12 cellular contexts compared by ENCODE assay signal in the genomic region with DNA sequence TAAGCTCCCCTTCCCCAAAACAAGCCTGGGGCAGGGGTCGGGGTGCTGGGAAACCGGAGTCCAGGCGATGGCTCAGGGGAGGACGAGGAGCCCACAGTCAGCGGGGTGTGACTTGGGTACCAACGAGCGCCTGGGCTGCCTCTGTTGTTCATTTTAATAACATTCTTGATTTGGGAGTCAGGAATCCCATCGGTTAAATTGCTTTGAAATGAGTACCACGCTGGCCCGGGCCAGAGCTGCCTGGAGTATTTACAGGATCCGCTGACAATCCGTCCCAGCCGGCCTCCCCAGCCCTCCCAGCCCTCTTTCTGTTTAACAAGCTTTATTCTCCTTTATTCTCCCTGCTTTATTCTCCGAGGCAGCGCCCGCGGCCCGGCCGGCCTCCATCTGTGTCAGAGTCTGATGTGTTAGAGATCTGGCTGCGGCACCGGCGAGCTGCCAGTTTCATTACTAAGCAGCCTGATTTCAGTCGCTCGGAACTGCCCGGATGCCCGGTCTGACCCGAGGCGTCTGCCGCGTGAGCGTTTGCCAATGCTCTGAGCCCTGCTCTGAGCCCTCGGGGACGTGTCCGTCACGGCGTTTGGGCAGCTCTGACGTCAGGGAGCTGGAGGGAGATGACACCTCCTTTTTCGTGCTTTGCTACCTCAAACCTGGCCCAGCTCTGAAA. TPM values are rescaled to one million over a fixed set of nuclear protein-coding genes. Genes with fewer than 3 reads are reported as not detected.
DNase-seq lines count a peak whose midpoint lies in the region; ATAC-seq and TF ChIP-seq lines count a peak whose summit lies in the region.
"Had no signal": no experiment of that assay in that cellular context is flagged by ENCODE, and none has a peak within 500 bp of the region (broad histone marks: within the 10 kb centered on the region; RNA-seq: fewer than 3 reads in every experiment).

No MANE protein-coding gene starts in this region.

- ATAC-seq in HG03432 (IDR thresholded peaks at IDR 0.05; ENCODE audit: unreplicated experiment) (no peak), HG03025 (IDR thresholded peaks at IDR 0.05; ENCODE audit: low FRiP score, unreplicated experiment) (no peak)
- ATAC-seq: activated T-helper 17 cell treated with anti-CD3 and anti-CD28 coated beads, Interleukin-2, amount 50 U/mL, for 72 hours; HCT116 had no signal

- no peak overlapping the region for H3K27ac Mint-ChIP-seq in endothelial cell (ENCODE audit: unreplicated experiment)
- H3K27ac Mint-ChIP-seq: activated T-helper 17 cell treated with anti-CD3 and anti-CD28 coated beads, Interleukin-2, amount 50 U/mL, for 72 hours had no signal

- H3K9me3 Mint-ChIP-seq in endothelial cell (ENCODE audit: unreplicated experiment): no peaks in the 10 kb centered on the region
- H3K9me3 Mint-ChIP-seq: activated T-helper 17 cell treated with anti-CD3 and anti-CD28 coated beads, Interleukin-2, amount 50 U/mL, for 72 hours had no signal

- peaks cover 4% of the 10 kb centered on the region for H3K4me1 Mint-ChIP-seq in endothelial cell (ENCODE audit: unreplicated experiment)
- H3K4me1 Mint-ChIP-seq: activated T-helper 17 cell treated with anti-CD3 and anti-CD28 coated beads, Interleukin-2, amount 50 U/mL, for 72 hours had no signal

- no peak overlapping the region for H3K4me3 Mint-ChIP-seq in endothelial cell (ENCODE audit: unreplicated experiment)
- H3K4me3 Mint-ChIP-seq: activated T-helper 17 cell treated with anti-CD3 and anti-CD28 coated beads, Interleukin-2, amount 50 U/mL, for 72 hours had no signal

- peaks cover 2% of the 10 kb centered on the region for H3K27me3 Mint-ChIP-seq in endothelial cell (ENCODE audit: unreplicated experiment)

- H3K36me3 Mint-ChIP-seq in endothelial cell (ENCODE audit: low read depth, unreplicated experiment): no peaks in the 10 kb centered on the region

- DNase-seq in Daoy (ENCODE audit: low read depth): peak; percentile 90
- peak; percentile 81 for DNase-seq in T1000 (lab: John Stamatoyannopoulos, UW)
- peak; percentile 53 for DNase-seq in fibroblast of the conjunctiva (ENCODE audit: low read depth)
- peak; percentile 79 for DNase-seq in retina
- DNase-seq in endothelial cell (ENCODE audit: low spot score): no peak
- no peak for DNase-seq in activated CD8-positive, alpha-beta memory T cell treated with anti-CD3 and anti-CD28 coated beads, Interleukin-2, amount 50 U/mL, for 4 hours
- DNase-seq: KBM-7 had no signal

- no peak for TF ChIP-seq CTCF in endothelial cell (IDR thresholded peaks at IDR 0.05; ENCODE audit: unreplicated experiment)

RNA-seq across cellular contexts. Expression of gene QRFP, which starts 16.5 kb away (rescaled TPM):
- not detected in 2 replicates for total RNA-seq in Daoy (2014; rRNA removed; shearing (Covaris generic))
- total RNA-seq in endothelial cell (ENCODE audit: unreplicated experiment): not detected
- total RNA-seq: activated T-helper 17 cell treated with anti-CD3 and anti-CD28 coated beads, Interleukin-2, amount 50 U/mL, for 72 hours; urinary bladder had no signal

RNA-seq across cellular contexts. Expression of gene FIBCD1, which starts 26.0 kb away (rescaled TPM):
- 3.3 and 11.0 TPM in 2 replicates for total RNA-seq in Daoy (2014; rRNA removed; shearing (Covaris generic))
- total RNA-seq in endothelial cell (ENCODE audit: unreplicated experiment): 0.33 TPM
- total RNA-seq: activated T-helper 17 cell treated with anti-CD3 and anti-CD28 coated beads, Interleukin-2, amount 50 U/mL, for 72 hours had no signal

Comparison
In these comparisons a context has a peak if more than half of its experiments do, and no peak if none do; other contexts are left out.
1. DNase-seq: peak in Daoy (single experiment), T1000 (single experiment), fibroblast of the conjunctiva (single experiment) and retina (single experiment); none in endothelial cell (single experiment) and activated CD8-positive, alpha-beta memory T cell treated with anti-CD3 and anti-CD28 coated beads, Interleukin-2, amount 50 U/mL, for 4 hours (single experiment).